ENCODE assay signal across 1 cellular context in the genomic region with DNA sequence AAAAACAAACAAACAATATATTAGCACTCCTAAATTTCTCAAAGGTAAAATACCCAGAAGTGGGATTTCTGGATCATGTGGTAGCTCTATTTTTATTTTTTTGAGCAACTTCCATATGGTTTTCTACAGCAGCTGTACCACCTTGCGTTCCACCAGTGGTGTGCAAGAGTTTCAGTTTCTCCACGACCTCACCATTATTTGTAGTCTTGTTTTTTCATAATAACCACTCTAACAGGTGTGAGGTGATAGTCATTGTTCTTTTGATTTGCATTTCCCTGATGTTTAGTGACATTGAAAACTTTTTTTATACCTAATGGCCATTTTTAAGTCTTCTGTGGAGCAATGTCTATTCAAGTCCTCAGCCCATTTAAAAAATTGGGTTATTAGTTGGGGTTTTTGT.
TF ChIP-seq lines count a peak whose summit lies in the region.

No MANE protein-coding gene starts in this region.

TF ChIP-seq in GM12878, 131 proteins besides CTCF, POLR2A, EP300 and RAD21 (continued from another document):
- TF ChIP-seq, protein P1, sequence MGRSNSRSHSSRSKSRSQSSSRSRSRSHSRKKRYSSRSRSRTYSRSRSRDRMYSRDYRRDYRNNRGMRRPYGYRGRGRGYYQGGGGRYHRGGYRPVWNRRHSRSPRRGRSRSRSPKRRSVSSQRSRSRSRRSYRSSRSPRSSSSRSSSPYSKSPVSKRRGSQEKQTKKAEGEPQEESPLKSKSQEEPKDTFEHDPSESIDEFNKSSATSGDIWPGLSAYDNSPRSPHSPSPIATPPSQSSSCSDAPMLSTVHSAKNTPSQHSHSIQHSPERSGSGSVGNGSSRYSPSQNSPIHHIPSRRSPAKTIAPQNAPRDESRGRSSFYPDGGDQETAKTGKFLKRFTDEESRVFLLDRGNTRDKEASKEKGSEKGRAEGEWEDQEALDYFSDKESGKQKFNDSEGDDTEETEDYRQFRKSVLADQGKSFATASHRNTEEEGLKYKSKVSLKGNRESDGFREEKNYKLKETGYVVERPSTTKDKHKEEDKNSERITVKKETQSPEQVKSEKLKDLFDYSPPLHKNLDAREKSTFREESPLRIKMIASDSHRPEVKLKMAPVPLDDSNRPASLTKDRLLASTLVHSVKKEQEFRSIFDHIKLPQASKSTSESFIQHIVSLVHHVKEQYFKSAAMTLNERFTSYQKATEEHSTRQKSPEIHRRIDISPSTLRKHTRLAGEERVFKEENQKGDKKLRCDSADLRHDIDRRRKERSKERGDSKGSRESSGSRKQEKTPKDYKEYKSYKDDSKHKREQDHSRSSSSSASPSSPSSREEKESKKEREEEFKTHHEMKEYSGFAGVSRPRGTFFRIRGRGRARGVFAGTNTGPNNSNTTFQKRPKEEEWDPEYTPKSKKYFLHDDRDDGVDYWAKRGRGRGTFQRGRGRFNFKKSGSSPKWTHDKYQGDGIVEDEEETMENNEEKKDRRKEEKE (IDR thresholded peaks at IDR 0.05): no peak
- TF ChIP-seq POLR2AphosphoS2 (IDR thresholded peaks at IDR 0.05; ENCODE audit: low read depth, low read length) (no peak), ZNF622 (IDR thresholded peaks at IDR 0.05) (no peak), ZSCAN29 (IDR thresholded peaks at IDR 0.05) (no peak), STAT1 (conservative IDR thresholded peaks at IDR 0.05) (no peak), RAD51 (IDR thresholded peaks at IDR 0.05) (no peak), CBX3 (IDR thresholded peaks at IDR 0.05; ENCODE audit: borderline replicate concordance, low read depth) (no peak), BHLHE40 (IDR thresholded peaks at IDR 0.05; ENCODE audit: borderline replicate concordance in 1 of 2, low read depth in 2 of 2, low read length in 1 of 2) (no peak), FOXM1 (IDR thresholded peaks at IDR 0.05; ENCODE audit: low read depth, low read length) (no peak), E4F1 (IDR thresholded peaks at IDR 0.05; ENCODE audit: borderline replicate concordance, partially characterized antibody) (no peak), JUNB (IDR thresholded peaks at IDR 0.05) (no peak), FOXK2 (IDR thresholded peaks at IDR 0.05) (no peak), RELA (IDR thresholded peaks at IDR 0.05; ENCODE audit: borderline replicate concordance, partially characterized antibody) (no peak), E2F8 (IDR thresholded peaks at IDR 0.05; ENCODE audit: low read depth, partially characterized antibody) (no peak), ZBTB40 (IDR thresholded peaks at IDR 0.05; ENCODE audit: borderline replicate concordance) (no peak), RUNX3 (IDR thresholded peaks at IDR 0.05; ENCODE audit: low read length) (peak; percentile 40), IKZF1 (conservative IDR thresholded peaks at IDR 0.05) (0 out of 2 replicates have a peak, but pooled peaks have one; percentile 28), PKNOX1 (IDR thresholded peaks at IDR 0.05) (no peak), HDAC2 (IDR thresholded peaks at IDR 0.05) (no peak), PAX5 (IDR thresholded peaks at IDR 0.05; ENCODE audit: borderline replicate concordance, low read depth, low read length) (no peak), SREBF2 (IDR thresholded peaks at IDR 0.05; ENCODE audit: low read length) (no peak), SP1 (IDR thresholded peaks at IDR 0.05; ENCODE audit: low read depth, low read length) (no peak), ZNF274 (IDR thresholded peaks at IDR 0.05; ENCODE audit: insufficient read depth, insufficient read length) (no peak), CBX5 (IDR thresholded peaks at IDR 0.05; ENCODE audit: low read depth) (no peak)
- TF ChIP-seq, protein P2, sequence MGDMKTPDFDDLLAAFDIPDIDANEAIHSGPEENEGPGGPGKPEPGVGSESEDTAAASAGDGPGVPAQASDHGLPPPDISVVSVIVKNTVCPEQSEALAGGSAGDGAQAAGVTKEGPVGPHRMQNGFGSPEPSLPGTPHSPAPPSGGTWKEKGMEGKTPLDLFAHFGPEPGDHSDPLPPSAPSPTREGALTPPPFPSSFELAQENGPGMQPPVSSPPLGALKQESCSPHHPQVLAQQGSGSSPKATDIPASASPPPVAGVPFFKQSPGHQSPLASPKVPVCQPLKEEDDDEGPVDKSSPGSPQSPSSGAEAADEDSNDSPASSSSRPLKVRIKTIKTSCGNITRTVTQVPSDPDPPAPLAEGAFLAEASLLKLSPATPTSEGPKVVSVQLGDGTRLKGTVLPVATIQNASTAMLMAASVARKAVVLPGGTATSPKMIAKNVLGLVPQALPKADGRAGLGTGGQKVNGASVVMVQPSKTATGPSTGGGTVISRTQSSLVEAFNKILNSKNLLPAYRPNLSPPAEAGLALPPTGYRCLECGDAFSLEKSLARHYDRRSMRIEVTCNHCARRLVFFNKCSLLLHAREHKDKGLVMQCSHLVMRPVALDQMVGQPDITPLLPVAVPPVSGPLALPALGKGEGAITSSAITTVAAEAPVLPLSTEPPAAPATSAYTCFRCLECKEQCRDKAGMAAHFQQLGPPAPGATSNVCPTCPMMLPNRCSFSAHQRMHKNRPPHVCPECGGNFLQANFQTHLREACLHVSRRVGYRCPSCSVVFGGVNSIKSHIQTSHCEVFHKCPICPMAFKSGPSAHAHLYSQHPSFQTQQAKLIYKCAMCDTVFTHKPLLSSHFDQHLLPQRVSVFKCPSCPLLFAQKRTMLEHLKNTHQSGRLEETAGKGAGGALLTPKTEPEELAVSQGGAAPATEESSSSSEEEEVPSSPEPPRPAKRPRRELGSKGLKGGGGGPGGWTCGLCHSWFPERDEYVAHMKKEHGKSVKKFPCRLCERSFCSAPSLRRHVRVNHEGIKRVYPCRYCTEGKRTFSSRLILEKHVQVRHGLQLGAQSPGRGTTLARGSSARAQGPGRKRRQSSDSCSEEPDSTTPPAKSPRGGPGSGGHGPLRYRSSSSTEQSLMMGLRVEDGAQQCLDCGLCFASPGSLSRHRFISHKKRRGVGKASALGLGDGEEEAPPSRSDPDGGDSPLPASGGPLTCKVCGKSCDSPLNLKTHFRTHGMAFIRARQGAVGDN (IDR thresholded peaks at IDR 0.05): no peak
- TF ChIP-seq, protein P3, sequence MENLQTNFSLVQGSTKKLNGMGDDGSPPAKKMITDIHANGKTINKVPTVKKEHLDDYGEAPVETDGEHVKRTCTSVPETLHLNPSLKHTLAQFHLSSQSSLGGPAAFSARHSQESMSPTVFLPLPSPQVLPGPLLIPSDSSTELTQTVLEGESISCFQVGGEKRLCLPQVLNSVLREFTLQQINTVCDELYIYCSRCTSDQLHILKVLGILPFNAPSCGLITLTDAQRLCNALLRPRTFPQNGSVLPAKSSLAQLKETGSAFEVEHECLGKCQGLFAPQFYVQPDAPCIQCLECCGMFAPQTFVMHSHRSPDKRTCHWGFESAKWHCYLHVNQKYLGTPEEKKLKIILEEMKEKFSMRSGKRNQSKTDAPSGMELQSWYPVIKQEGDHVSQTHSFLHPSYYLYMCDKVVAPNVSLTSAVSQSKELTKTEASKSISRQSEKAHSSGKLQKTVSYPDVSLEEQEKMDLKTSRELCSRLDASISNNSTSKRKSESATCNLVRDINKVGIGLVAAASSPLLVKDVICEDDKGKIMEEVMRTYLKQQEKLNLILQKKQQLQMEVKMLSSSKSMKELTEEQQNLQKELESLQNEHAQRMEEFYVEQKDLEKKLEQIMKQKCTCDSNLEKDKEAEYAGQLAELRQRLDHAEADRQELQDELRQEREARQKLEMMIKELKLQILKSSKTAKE (IDR thresholded peaks at IDR 0.05; ENCODE audit: low read depth, poor library complexity, severe bottlenecking): no peak
- TF ChIP-seq, protein P4, sequence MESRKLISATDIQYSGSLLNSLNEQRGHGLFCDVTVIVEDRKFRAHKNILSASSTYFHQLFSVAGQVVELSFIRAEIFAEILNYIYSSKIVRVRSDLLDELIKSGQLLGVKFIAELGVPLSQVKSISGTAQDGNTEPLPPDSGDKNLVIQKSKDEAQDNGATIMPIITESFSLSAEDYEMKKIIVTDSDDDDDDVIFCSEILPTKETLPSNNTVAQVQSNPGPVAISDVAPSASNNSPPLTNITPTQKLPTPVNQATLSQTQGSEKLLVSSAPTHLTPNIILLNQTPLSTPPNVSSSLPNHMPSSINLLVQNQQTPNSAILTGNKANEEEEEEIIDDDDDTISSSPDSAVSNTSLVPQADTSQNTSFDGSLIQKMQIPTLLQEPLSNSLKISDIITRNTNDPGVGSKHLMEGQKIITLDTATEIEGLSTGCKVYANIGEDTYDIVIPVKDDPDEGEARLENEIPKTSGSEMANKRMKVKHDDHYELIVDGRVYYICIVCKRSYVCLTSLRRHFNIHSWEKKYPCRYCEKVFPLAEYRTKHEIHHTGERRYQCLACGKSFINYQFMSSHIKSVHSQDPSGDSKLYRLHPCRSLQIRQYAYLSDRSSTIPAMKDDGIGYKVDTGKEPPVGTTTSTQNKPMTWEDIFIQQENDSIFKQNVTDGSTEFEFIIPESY (IDR thresholded peaks at IDR 0.05): no peak
TF ChIP-seq in GM12878: peak in this region for 5.
